In the genomic region with DNA sequence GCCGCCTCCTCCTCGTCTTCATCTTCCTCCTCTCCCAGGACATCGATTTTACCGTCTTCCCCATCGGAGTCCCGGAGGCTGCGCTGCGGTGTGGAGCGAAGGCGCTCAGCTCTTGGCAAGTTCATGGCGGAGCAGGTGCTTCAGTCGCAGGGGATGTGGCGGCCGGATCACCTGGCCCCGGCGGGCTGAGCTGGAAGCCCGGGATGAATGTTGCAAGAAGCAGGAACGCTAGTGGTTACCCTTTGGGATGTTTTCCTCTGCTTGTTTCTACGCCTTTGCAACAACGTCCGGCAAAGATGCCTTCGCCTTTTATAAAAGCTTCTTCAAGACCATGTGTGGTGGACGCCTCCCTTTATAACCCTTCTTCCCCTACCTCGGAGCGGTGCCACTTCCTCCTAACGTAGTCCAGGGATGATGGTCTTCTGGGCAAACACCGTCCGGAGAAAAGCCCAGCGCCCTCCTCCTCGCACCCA, we compare ENCODE assay signal across 13 cellular contexts. TPM values are rescaled to one million over a fixed set of nuclear protein-coding genes. Genes with fewer than 3 reads are reported as not detected.
DNase-seq lines count a peak whose midpoint lies in the region; ATAC-seq, FAIRE-seq and TF ChIP-seq lines count a peak whose summit lies in the region.
"Not testable (repeated sequence)": the region's sequence is repeated elsewhere in the genome, so short reads cannot be mapped to it uniquely, and the experiment has no call there.
"Had no signal": no experiment of that assay in that cellular context is flagged by ENCODE, and none has a peak within 500 bp of the region (broad histone marks: within the 10 kb centered on the region; RNA-seq: fewer than 3 reads in every experiment).

Gene FOXD4, minus strand, starts transcription at position 423 of the 473 bp plus-strand sequence. Its CDS starts 298 bp downstream, at position 125.

- not testable (repeated sequence) for H2AFZ ChIP-seq in endothelial cell of umbilical vein (ENCODE audit: low read depth, low read length); neuronal stem cell (ENCODE audit: low read length)

- H3K79me1 ChIP-seq in neuronal stem cell (ENCODE audit: low read depth, low read length), result not testable (repeated sequence)

- dilution Hi-C loops in endothelial cell of umbilical vein (cut with MboI; ENCODE audit: extremely low pct_ligation_motif_present, low sequenced_read_pairs), result not testable (repeated sequence)

- intact Hi-C loops in CD8-positive, alpha-beta T cell (cut with DNase I, micrococcal nuclease); activated CD8-positive, alpha-beta T cell treated with anti-CD3 and anti-CD28 coated beads for 36 hours (cut with micrococcal nuclease); endothelial cell of umbilical vein (cut with micrococcal nuclease): not testable (repeated sequence)

- not testable (repeated sequence) for TF ChIP-seq POLR2A in NB4 (IDR thresholded peaks at IDR 0.05; ENCODE audit: extremely low read depth, insufficient read length); endothelial cell of umbilical vein (IDR thresholded peaks at IDR 0.05; ENCODE audit: low read depth, low read length)

- H3K23ac ChIP-seq in neuronal stem cell (ENCODE audit: low read depth, low read length, poor library complexity), result not testable (repeated sequence)

- H3K36me3 ChIP-seq in CD8-positive, alpha-beta T cell (ENCODE audit: insufficient read depth, low read length); endothelial cell of umbilical vein (ENCODE audit: control insufficient read depth in 2 of 2, extremely low read depth in 1 of 2, insufficient read depth in 2 of 2, low read length in 2 of 2); neuronal stem cell (replicated peaks in 1 of 2; ENCODE audit: control insufficient read depth in 2 of 2, insufficient read depth in 2 of 2, low read length in 2 of 2): not testable (repeated sequence)

- H3K27ac Mint-ChIP-seq in CD8-positive, alpha-beta T cell; activated CD8-positive, alpha-beta T cell treated with anti-CD3 and anti-CD28 coated beads for 36 hours; activated naive CD8-positive, alpha-beta T cell treated with anti-CD3 and anti-CD28 coated beads for 36 hours; stimulated activated naive CD8-positive, alpha-beta T cell treated with anti-CD3 and anti-CD28 coated beads, Interleukin-15, amount 100 ng/mL, for 72 hours: not testable (repeated sequence)
- peak within 1 kb of the TSS; percentile 47 for H3K27ac Mint-ChIP-seq in memory B cell

- H3K4me3 ChIP-seq in CD8-positive, alpha-beta T cell (ENCODE audit: low read depth, low read length); NB4 (ENCODE audit: low read depth, low read length); endothelial cell of umbilical vein (replicated peaks in 1 of 3; ENCODE audit: insufficient read depth in 1 of 3, low read depth in 1 of 3, low read length in 3 of 3); neuronal stem cell (ENCODE audit: low read length in 2 of 2): not testable (repeated sequence)

- peaks cover 23% of the 10 kb centered on the region for H3K27me3 Mint-ChIP-seq in CD8-positive, alpha-beta T cell (ENCODE audit: low read depth)
- peaks cover 26% of the 10 kb centered on the region for H3K27me3 Mint-ChIP-seq in activated CD8-positive, alpha-beta T cell treated with anti-CD3 and anti-CD28 coated beads for 36 hours
- H3K27me3 Mint-ChIP-seq in activated naive CD8-positive, alpha-beta T cell treated with anti-CD3 and anti-CD28 coated beads for 36 hours, result peaks cover 41% of the 10 kb centered on the region
- H3K27me3 Mint-ChIP-seq in memory B cell, result peaks cover 11% of the 10 kb centered on the region
- H3K27me3 Mint-ChIP-seq in stimulated activated naive CD8-positive, alpha-beta T cell treated with anti-CD3 and anti-CD28 coated beads, Interleukin-15, amount 100 ng/mL, for 72 hours, result peaks cover 51% of the 10 kb centered on the region

- H3K4ac ChIP-seq in neuronal stem cell (ENCODE audit: low read length), result not testable (repeated sequence)

- TF ChIP-seq CTCF in CD8-positive, alpha-beta T cell (IDR thresholded peaks at IDR 0.05); NB4 (IDR thresholded peaks at IDR 0.05; ENCODE audit: low read depth, low read length); activated CD8-positive, alpha-beta T cell treated with anti-CD3 and anti-CD28 coated beads for 36 hours (IDR thresholded peaks at IDR 0.05); endothelial cell of umbilical vein (IDR thresholded peaks at IDR 0.05; ENCODE audit: extremely low read depth in 1 of 2, insufficient read depth in 1 of 2, low read depth in 1 of 2, low read length in 2 of 2): not testable (repeated sequence)

- CTCF ChIA-PET in CD8-positive, alpha-beta T cell (lab: Charles Lee); activated CD8-positive, alpha-beta T cell treated with anti-CD3 and anti-CD28 coated beads for 36 hours (lab: Charles Lee); endothelial cell of umbilical vein (lab: Charles Lee): not testable (repeated sequence)

- not testable (repeated sequence) for H3K9me3 ChIP-seq in CD8-positive, alpha-beta T cell (ENCODE audit: low read length); endothelial cell of umbilical vein (replicated peaks; ENCODE audit: control insufficient read depth, insufficient read depth, low read length); neuronal stem cell (replicated peaks in 1 of 2; ENCODE audit: control insufficient read depth in 2 of 2, insufficient read depth in 1 of 2, low read depth in 1 of 2, low read length in 2 of 2)

- H3K27me3 ChIP-seq in CD8-positive, alpha-beta T cell (ENCODE audit: insufficient read depth, low read length), result peaks cover 15% of the 10 kb centered on the region
- H3K27me3 ChIP-seq in endothelial cell of umbilical vein (ENCODE audit: control insufficient read depth in 2 of 2, insufficient read depth in 2 of 2, low read length in 2 of 2), result peaks cover 22 to 26% of the 10 kb centered on the region in 2 experiments
- peaks cover 13 to 47% (median 36%) of the 10 kb centered on the region in 3 experiments for H3K27me3 ChIP-seq in neuronal stem cell (ENCODE audit: control insufficient read depth in 3 of 3, insufficient read depth in 3 of 3, low read depth in 1 of 3, low read length in 3 of 3)

- not testable (repeated sequence) for H3K14ac ChIP-seq in neuronal stem cell (ENCODE audit: low read length)

- not testable (repeated sequence) for H2AK5ac ChIP-seq in neuronal stem cell (ENCODE audit: low read depth, low read length)

- BruUV-seq in endothelial cell of umbilical vein (replicated peaks; lab: Mats Ljungman, UMichigan), result not testable (repeated sequence)

- WGBS in neuronal stem cell (ENCODE audit: extremely low coverage in 2 of 2, insufficient read length in 2 of 2, insufficient replicate concordance in 1 of 2), 2 donors, result no CpG with 5 or more reads among the region's 30 CpGs

- not testable (repeated sequence) for H3K27ac ChIP-seq in CD8-positive, alpha-beta T cell (ENCODE audit: low read depth, low read length); endothelial cell of umbilical vein (ENCODE audit: insufficient read depth, low read depth, low read length); neuronal stem cell (replicated peaks; ENCODE audit: low read length)

- not testable (repeated sequence) for ATAC-seq in CD8-positive, alpha-beta T cell; activated CD8-positive, alpha-beta T cell treated with anti-CD3 and anti-CD28 coated beads for 36 hours; memory B cell (ENCODE audit: low read depth); stimulated activated naive CD8-positive, alpha-beta T cell treated with anti-CD3 and anti-CD28 coated beads, Interleukin-15, amount 100 ng/mL, for 72 hours

- H2BK12ac ChIP-seq in neuronal stem cell (ENCODE audit: low read length), result not testable (repeated sequence)

- not testable (repeated sequence) for H2BK120ac ChIP-seq in neuronal stem cell (ENCODE audit: low read depth, low read length)

- H2BK5ac ChIP-seq in neuronal stem cell (ENCODE audit: low read length), result not testable (repeated sequence)

- H3K79me2 ChIP-seq in endothelial cell of umbilical vein (ENCODE audit: control insufficient read depth, insufficient read depth, low read length), result not testable (repeated sequence)

- POLR2A ChIA-PET in CD8-positive, alpha-beta T cell (lab: Charles Lee); activated CD8-positive, alpha-beta T cell treated with anti-CD3 and anti-CD28 coated beads for 36 hours (lab: Charles Lee); endothelial cell of umbilical vein (lab: Charles Lee): not testable (repeated sequence)

- H4K91ac ChIP-seq in neuronal stem cell (ENCODE audit: low read depth, low read length, poor library complexity), result not testable (repeated sequence)

- not testable (repeated sequence) for H2BK15ac ChIP-seq in neuronal stem cell (ENCODE audit: low read length)

- not testable (repeated sequence) for H3K9ac ChIP-seq in endothelial cell of umbilical vein (replicated peaks; ENCODE audit: extremely low read depth, insufficient read depth, low read length); neuronal stem cell (ENCODE audit: low read depth, low read length, poor library complexity)

- H3K4me2 ChIP-seq in endothelial cell of umbilical vein (ENCODE audit: insufficient read depth, low read length), result not testable (repeated sequence)
- H3K4me2 ChIP-seq in neuronal stem cell (ENCODE audit: insufficient read depth, low read length, poor library complexity, severe bottlenecking), result peak within 1 kb of the TSS; percentile 45

- FAIRE-seq in endothelial cell of umbilical vein (lab: Jason Lieb, UNC), result not testable (repeated sequence)

- DNase-seq in CD8-positive, alpha-beta T cell; activated CD8-positive, alpha-beta T cell treated with anti-CD3 and anti-CD28 coated beads for 36 hours; activated naive CD8-positive, alpha-beta T cell treated with anti-CD3 and anti-CD28 coated beads for 36 hours; endothelial cell of umbilical vein (ENCODE audit: low read depth, low spot score); memory B cell (ENCODE audit: low spot score in 2 of 2); neuronal stem cell (ENCODE audit: low spot score); stimulated activated naive CD8-positive, alpha-beta T cell treated with anti-CD3 and anti-CD28 coated beads, Interleukin-15, amount 100 ng/mL, for 72 hours: not testable (repeated sequence)
- peak; percentile 11 for DNase-seq in NB4 (ENCODE audit: low read depth)

- H3K18ac ChIP-seq in neuronal stem cell (ENCODE audit: low read length), result not testable (repeated sequence)

- H3K9me3 Mint-ChIP-seq in CD8-positive, alpha-beta T cell; activated CD8-positive, alpha-beta T cell treated with anti-CD3 and anti-CD28 coated beads for 36 hours; activated naive CD8-positive, alpha-beta T cell treated with anti-CD3 and anti-CD28 coated beads for 36 hours; memory B cell; stimulated activated naive CD8-positive, alpha-beta T cell treated with anti-CD3 and anti-CD28 coated beads, Interleukin-15, amount 100 ng/mL, for 72 hours: not testable (repeated sequence)

- H3K36me3 Mint-ChIP-seq in CD8-positive, alpha-beta T cell; activated CD8-positive, alpha-beta T cell treated with anti-CD3 and anti-CD28 coated beads for 36 hours (ENCODE audit: low read depth); activated naive CD8-positive, alpha-beta T cell treated with anti-CD3 and anti-CD28 coated beads for 36 hours; memory B cell: not testable (repeated sequence)

- H3K4me1 Mint-ChIP-seq in CD8-positive, alpha-beta T cell (ENCODE audit: low read depth), result peaks cover 17% of the 10 kb centered on the region
- H3K4me1 Mint-ChIP-seq in activated CD8-positive, alpha-beta T cell treated with anti-CD3 and anti-CD28 coated beads for 36 hours (ENCODE audit: low read depth), result peaks cover 16% of the 10 kb centered on the region
- H3K4me1 Mint-ChIP-seq in activated naive CD8-positive, alpha-beta T cell treated with anti-CD3 and anti-CD28 coated beads for 36 hours, result peaks cover 14% of the 10 kb centered on the region
- peaks cover 10% of the 10 kb centered on the region for H3K4me1 Mint-ChIP-seq in memory B cell
- H3K4me1 Mint-ChIP-seq in stimulated activated naive CD8-positive, alpha-beta T cell treated with anti-CD3 and anti-CD28 coated beads, Interleukin-15, amount 100 ng/mL, for 72 hours, result peaks cover 38% of the 10 kb centered on the region

- H3K4me1 ChIP-seq in CD8-positive, alpha-beta T cell (ENCODE audit: insufficient read depth, low read length), result peaks cover 10% of the 10 kb centered on the region
- not testable (repeated sequence) for H3K4me1 ChIP-seq in endothelial cell of umbilical vein (ENCODE audit: control insufficient read depth, extremely low read depth, insufficient read depth, low read length); neuronal stem cell (ENCODE audit: control insufficient read depth in 2 of 2, insufficient read depth in 1 of 2, low read depth in 1 of 2, low read length in 2 of 2)

- H3K9me1 ChIP-seq in endothelial cell of umbilical vein (replicated peaks; ENCODE audit: control insufficient read depth, extremely low read depth, insufficient read depth, low read length), result not testable (repeated sequence)

- H4K8ac ChIP-seq in neuronal stem cell (ENCODE audit: low read depth, low read length), result not testable (repeated sequence)

- not testable (repeated sequence) for H4K20me1 ChIP-seq in endothelial cell of umbilical vein (replicated peaks; ENCODE audit: control insufficient read depth, extremely low read depth, insufficient read depth, low read length)

- peak within 1 kb of the TSS; percentile 64 for H3K4me3 Mint-ChIP-seq in CD8-positive, alpha-beta T cell
- H3K4me3 Mint-ChIP-seq in activated CD8-positive, alpha-beta T cell treated with anti-CD3 and anti-CD28 coated beads for 36 hours, result peak within 1 kb of the TSS; percentile 43
- peak within 1 kb of the TSS; percentile 51 for H3K4me3 Mint-ChIP-seq in activated naive CD8-positive, alpha-beta T cell treated with anti-CD3 and anti-CD28 coated beads for 36 hours
- H3K4me3 Mint-ChIP-seq in memory B cell, result peak within 1 kb of the TSS; percentile 56
- H3K4me3 Mint-ChIP-seq in stimulated activated naive CD8-positive, alpha-beta T cell treated with anti-CD3 and anti-CD28 coated beads, Interleukin-15, amount 100 ng/mL, for 72 hours, result peak within 1 kb of the TSS; percentile 74 to 81

RNA-seq across cellular contexts. Expression of gene FOXD4, which starts in this region (rescaled TPM):
- total RNA-seq in CD8-positive, alpha-beta T cell, result not detected
- not detected for total RNA-seq in activated CD8-positive, alpha-beta T cell treated with anti-CD3 and anti-CD28 coated beads for 36 hours
- total RNA-seq in activated naive CD8-positive, alpha-beta T cell treated with anti-CD3 and anti-CD28 coated beads for 36 hours, result under 1 TPM in 1 of 2 experiments, not detected in 1; 0.16 TPM
- 0.35 and 0.42 TPM in 2 replicates for total RNA-seq in endothelial cell of umbilical vein
- polyA plus RNA-seq in endothelial cell of umbilical vein, result 0.07 and 0.13 TPM in 2 replicates
- 0.06 and 0.08 TPM in 2 replicates for polyA plus RNA-seq in endothelial cell of umbilical vein (2011; cell fraction: cytosol; rRNA removed)
- polyA plus RNA-seq in endothelial cell of umbilical vein (2011; cell fraction: nucleus; rRNA removed), result 0.08 and 0.24 TPM in 2 replicates
- not detected in 2 replicates for polyA plus RNA-seq in endothelial cell of umbilical vein (2012)
- 0.15 and 0.27 TPM in 2 replicates for polyA minus RNA-seq in endothelial cell of umbilical vein
- 0.51 TPM for polyA minus RNA-seq in endothelial cell of umbilical vein (2011; cell fraction: cytosol; rRNA and poly(A)+ RNA removed)
- polyA minus RNA-seq in endothelial cell of umbilical vein (2011; cell fraction: nucleus; rRNA and poly(A)+ RNA removed), result 0.29 TPM in 1 of 2 replicates, not detected in the other
- 0.03 TPM for polyA plus RNA-seq in neuronal stem cell (2013, experiment 1 of 2)
- polyA plus RNA-seq in neuronal stem cell (2013, experiment 2 of 2), result 0.06 TPM
- total RNA-seq: glomerular endothelial cell, left lobe of liver, RPMI7951, urinary bladder had no signal
- polyA plus RNA-seq: cardiac muscle cell had no signal
